In genomic region chr11:19240420-19241259, GRCh38 we compare ENCODE assay signal across 1 cellular context.
TF ChIP-seq lines count a peak whose summit lies in the region.

E2F8 (minus strand) TSS chr11:19240945; CDS start chr11:19240121, 824 bp downstream.

TF ChIP-seq in HepG2, 621 proteins besides CTCF, POLR2A, EP300 and RAD21 (continued from another document and continues in another):
- TF ChIP-seq MYC (CRISPR knock-in tag; IDR thresholded peaks at IDR 0.05; ENCODE audit: borderline replicate concordance): peak; percentile 28; the same call in 1 of the 2 replicates
- TF ChIP-seq MXI1 (IDR thresholded peaks at IDR 0.05; ENCODE audit: borderline replicate concordance, low read depth, low read length): peak; percentile 94
- TF ChIP-seq KAT7 (CRISPR knock-in tag; IDR thresholded peaks at IDR 0.05; ENCODE audit: borderline replicate concordance): 0 out of 2 replicates have a peak, but pooled peaks have one; percentile 33
- TF ChIP-seq SIN3B (IDR thresholded peaks at IDR 0.05; ENCODE audit: low read length): peak; percentile 93
- peak; percentile 93 for TF ChIP-seq ZNF18 (CRISPR knock-in tag; IDR thresholded peaks at IDR 0.05; ENCODE audit: insufficient replicate concordance)
- peak; percentile 33; the same call in 1 of the 2 replicates for TF ChIP-seq ETV5 (CRISPR knock-in tag; IDR thresholded peaks at IDR 0.05; ENCODE audit: borderline replicate concordance)
- no peak for TF ChIP-seq ZNF121 (CRISPR knock-in tag; IDR thresholded peaks at IDR 0.05)
- peak; percentile 87 for TF ChIP-seq HNRNPLL (IDR thresholded peaks at IDR 0.05; ENCODE audit: low read depth, low read length, poor library complexity, severe bottlenecking)
- TF ChIP-seq SP1 (IDR thresholded peaks at IDR 0.05): no peak
- peak; percentile 75 for TF ChIP-seq SP1 (CRISPR knock-in tag; IDR thresholded peaks at IDR 0.05)
- peak; percentile 98 for TF ChIP-seq TFDP2 (CRISPR knock-in tag; IDR thresholded peaks at IDR 0.05)
- peak; percentile 84 for TF ChIP-seq SNAPC2 (CRISPR knock-in tag; IDR thresholded peaks at IDR 0.05)
- peak; percentile 70; the same call in 1 of the 2 replicates for TF ChIP-seq ZSCAN5A (CRISPR knock-in tag; IDR thresholded peaks at IDR 0.05; ENCODE audit: borderline replicate concordance)
- TF ChIP-seq ATF3 (CRISPR knock-in tag; IDR thresholded peaks at IDR 0.05): no peak
- 0 out of 2 replicates have a peak, but pooled peaks have one; percentile 79 for TF ChIP-seq REL (CRISPR knock-in tag; conservative IDR thresholded peaks at IDR 0.05)
- peak; percentile 72 for TF ChIP-seq E2F5 (CRISPR knock-in tag; conservative IDR thresholded peaks at IDR 0.05)
- peak; percentile 76 for TF ChIP-seq ZMYM4 (CRISPR knock-in tag; IDR thresholded peaks at IDR 0.05)
- TF ChIP-seq ZNF331 (CRISPR knock-in tag; IDR thresholded peaks at IDR 0.05): no peak; the same call in 1 of the 2 replicates
- TF ChIP-seq MAZ (IDR thresholded peaks at IDR 0.05; ENCODE audit: borderline replicate concordance, low read depth, low read length): peak; percentile 57; the same call in 1 of the 2 replicates
- 0 out of 2 replicates have a peak, but pooled peaks have one; percentile 52 for TF ChIP-seq MAZ (CRISPR knock-in tag; IDR thresholded peaks at IDR 0.05; ENCODE audit: low read depth)
- TF ChIP-seq MEF2D (CRISPR knock-in tag; IDR thresholded peaks at IDR 0.05): no peak
- peak; percentile 77 for TF ChIP-seq DMAP1 (CRISPR knock-in tag; IDR thresholded peaks at IDR 0.05)
- peak; percentile 38; the same call in 1 of the 2 replicates for TF ChIP-seq SNAPC5 (CRISPR knock-in tag; IDR thresholded peaks at IDR 0.05; ENCODE audit: borderline replicate concordance)
- TF ChIP-seq ZNF772 (CRISPR knock-in tag; IDR thresholded peaks at IDR 0.05): no peak
- TF ChIP-seq ARID4A (CRISPR knock-in tag; IDR thresholded peaks at IDR 0.05; ENCODE audit: borderline replicate concordance): peak; percentile 97
- no peak for TF ChIP-seq ZZZ3 (CRISPR knock-in tag; IDR thresholded peaks at IDR 0.05; ENCODE audit: borderline replicate concordance)
- TF ChIP-seq ATF7 (IDR thresholded peaks at IDR 0.05): no peak
- TF ChIP-seq ATF7 (CRISPR knock-in tag; IDR thresholded peaks at IDR 0.05): no peak
- peak; percentile 40; the same call in 1 of the 2 replicates for TF ChIP-seq GABPA (IDR thresholded peaks at IDR 0.05; ENCODE audit: low read depth, low read length)
- peak; percentile 80 for TF ChIP-seq GABPA (CRISPR knock-in tag; IDR thresholded peaks at IDR 0.05; ENCODE audit: low read depth)
- TF ChIP-seq ZNF446 (CRISPR knock-in tag; IDR thresholded peaks at IDR 0.05): no peak
- TF ChIP-seq SAFB2 (CRISPR knock-in tag; IDR thresholded peaks at IDR 0.05; ENCODE audit: borderline replicate concordance, low read depth): no peak
- 0 out of 2 replicates have a peak, but pooled peaks have one; percentile 12 for TF ChIP-seq ARID5B (CRISPR knock-in tag; IDR thresholded peaks at IDR 0.05)
- 0 out of 2 replicates have a peak, but pooled peaks have one; percentile 19 for TF ChIP-seq ZNF354B (CRISPR knock-in tag; IDR thresholded peaks at IDR 0.05)
- TF ChIP-seq SATB2 (CRISPR knock-in tag; IDR thresholded peaks at IDR 0.05): no peak
- TF ChIP-seq SKIL (CRISPR knock-in tag; IDR thresholded peaks at IDR 0.05; ENCODE audit: borderline replicate concordance): no peak
- 0 out of 2 replicates have a peak, but pooled peaks have one; percentile 20 for TF ChIP-seq PHF21A (CRISPR knock-in tag; IDR thresholded peaks at IDR 0.05)
- TF ChIP-seq ELF1 (CRISPR knock-in tag; IDR thresholded peaks at IDR 0.05): peak; percentile 76
- TF ChIP-seq NR3C1 (CRISPR knock-in tag; IDR thresholded peaks at IDR 0.05): no peak
- 0 out of 2 replicates have a peak, but pooled peaks have one; percentile 11 for TF ChIP-seq BCL3 (CRISPR knock-in tag; IDR thresholded peaks at IDR 0.05)
- no peak for TF ChIP-seq CCAR2 (optimal IDR thresholded peaks at IDR 0.05; ENCODE audit: low read depth, low read length)
- 0 out of 2 replicates have a peak, but pooled peaks have one; percentile 33 for TF ChIP-seq YEATS4 (CRISPR knock-in tag; IDR thresholded peaks at IDR 0.05; ENCODE audit: borderline replicate concordance)
- 0 out of 2 replicates have a peak, but pooled peaks have one; percentile 22 for TF ChIP-seq HDAC2 (CRISPR knock-in tag; IDR thresholded peaks at IDR 0.05)
